In the genomic region with DNA sequence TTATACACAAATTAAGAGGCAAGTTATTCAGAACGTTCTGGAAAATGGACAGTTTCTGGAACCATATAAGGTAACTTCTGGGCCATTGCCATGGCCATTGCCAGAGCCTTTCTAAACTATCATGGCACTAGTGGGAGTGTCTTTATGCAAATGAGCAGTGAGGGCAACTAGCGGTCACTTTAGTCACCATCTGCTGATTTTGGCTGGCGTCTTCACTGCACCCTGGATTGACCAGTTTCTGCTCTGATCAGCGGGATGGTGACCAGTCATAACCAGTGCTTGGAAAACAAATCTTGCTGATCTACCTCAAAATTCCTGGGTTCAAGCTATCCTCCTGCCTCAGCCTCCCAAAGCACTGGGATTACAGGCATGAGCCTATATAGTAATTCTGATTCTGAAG, we compare ENCODE assay signal across 16 cellular contexts. TPM values are rescaled to one million over a fixed set of nuclear protein-coding genes. Genes with fewer than 3 reads are reported as not detected.
A peak's percentile ranks its signal among the peaks of the same experiment; 100 is the strongest.
DNase-seq lines count a peak whose midpoint lies in the region; ATAC-seq and TF ChIP-seq lines count a peak whose summit lies in the region.
"Had no signal": no experiment of that assay in that cellular context is flagged by ENCODE, and none has a peak within 500 bp of the region (broad histone marks: within the 10 kb centered on the region; RNA-seq: fewer than 3 reads in every experiment).

No MANE protein-coding gene starts in this region.

- H3K9me2 ChIP-seq in PC-9 (ENCODE audit: insufficient read depth) = no peaks in the 10 kb centered on the region

- no peaks in the 10 kb centered on the region for H3K9me3 Mint-ChIP-seq in activated T-helper 17 cell treated with anti-CD3 and anti-CD28 coated beads, Interleukin-2, amount 50 U/mL, for 72 hours
- H3K9me3 Mint-ChIP-seq in activated T-helper 2 cell treated with anti-CD3 and anti-CD28 coated beads, Interferon-gamma antibody, Interleukin-2, Interleukin-4, amounts not matched to agents 10 μg/mL and 5 μg/mL and 100 μg/mL, durations not matched to agents 14 hours and 24 hours and 36 hours = peaks cover 4% of the 10 kb centered on the region
- H3K9me3 Mint-ChIP-seq: central memory CD8-positive, alpha-beta T cell had no signal

- intact Hi-C loops in PC-9 (cut with micrococcal nuclease; ENCODE audit: unreplicated experiment) = no loop called here
- intact Hi-C loops in activated T-helper 2 cell treated with anti-CD3 and anti-CD28 coated beads, Interferon-gamma antibody, Interleukin-2, Interleukin-4, amounts not matched to agents 10 μg/mL and 5 μg/mL and 100 μg/mL, durations not matched to agents 14 hours and 24 hours and 36 hours (cut with micrococcal nuclease) = no loop called here

- H3K27ac ChIP-seq in PC-9 = peak overlapping the region; percentile 44
- H3K27ac ChIP-seq in thoracic aorta = no peak overlapping the region

- H3K4me1 Mint-ChIP-seq in activated T-helper 17 cell treated with anti-CD3 and anti-CD28 coated beads, Interleukin-2, amount 50 U/mL, for 72 hours = no peaks in the 10 kb centered on the region
- no peaks in the 10 kb centered on the region for H3K4me1 Mint-ChIP-seq in activated T-helper 2 cell treated with anti-CD3 and anti-CD28 coated beads, Interferon-gamma antibody, Interleukin-2, Interleukin-4, amounts not matched to agents 10 μg/mL and 5 μg/mL and 100 μg/mL, durations not matched to agents 14 hours and 24 hours and 36 hours (ENCODE audit: low read depth)
- H3K4me1 Mint-ChIP-seq: central memory CD8-positive, alpha-beta T cell had no signal

- H3K4me1 ChIP-seq in PC-9 (replicated peaks; ENCODE audit: insufficient read depth) (peaks cover 17% of the 10 kb centered on the region), thoracic aorta (ENCODE audit: control insufficient read depth in 1 of 2, low read depth in 2 of 2) (peaks cover 0 to 4% of the 10 kb centered on the region in 2 donors)

- no peak overlapping the region for H3K4me3 ChIP-seq in PC-9
- H3K4me3 ChIP-seq in thoracic aorta = no peak overlapping the region

- no TSS peak for BruUV-seq in PC-9 (replicated peaks; lab: Mats Ljungman, UMichigan)

- H3K4me3 Mint-ChIP-seq in activated T-helper 17 cell treated with anti-CD3 and anti-CD28 coated beads, Interleukin-2, amount 50 U/mL, for 72 hours = no peak overlapping the region
- H3K4me3 Mint-ChIP-seq in activated T-helper 2 cell treated with anti-CD3 and anti-CD28 coated beads, Interferon-gamma antibody, Interleukin-2, Interleukin-4, amounts not matched to agents 10 μg/mL and 5 μg/mL and 100 μg/mL, durations not matched to agents 14 hours and 24 hours and 36 hours (ENCODE audit: low read depth) = no peak overlapping the region
- H3K4me3 Mint-ChIP-seq: activated naive CD8-positive, alpha-beta T cell treated with anti-CD3 and anti-CD28 coated beads, Interleukin-2, amount 10 ng/mL, durations not matched to agents 7 days and 5 days; central memory CD8-positive, alpha-beta T cell had no signal

- CTCF ChIA-PET in PC-9 (lab: Charles Lee) = no interaction called here

- H3K27me3 Mint-ChIP-seq in activated T-helper 17 cell treated with anti-CD3 and anti-CD28 coated beads, Interleukin-2, amount 50 U/mL, for 72 hours = no peaks in the 10 kb centered on the region
- H3K27me3 Mint-ChIP-seq in activated T-helper 2 cell treated with anti-CD3 and anti-CD28 coated beads, Interferon-gamma antibody, Interleukin-2, Interleukin-4, amounts not matched to agents 10 μg/mL and 5 μg/mL and 100 μg/mL, durations not matched to agents 14 hours and 24 hours and 36 hours (ENCODE audit: low read depth) = no peaks in the 10 kb centered on the region
- H3K27me3 Mint-ChIP-seq: activated naive CD8-positive, alpha-beta T cell treated with anti-CD3 and anti-CD28 coated beads, Interleukin-2, amount 10 ng/mL, durations not matched to agents 7 days and 5 days; central memory CD8-positive, alpha-beta T cell had no signal

- no peaks in the 10 kb centered on the region for H3K9me3 ChIP-seq in PC-9 (ENCODE audit: insufficient read depth, low read depth)
- no peaks in the 10 kb centered on the region for H3K9me3 ChIP-seq in thoracic aorta

- DNase-seq in ELR (ENCODE audit: low read depth) (peak; percentile 59), PC-9 (peak; percentile 49 to 81), thoracic aorta (ENCODE audit: low spot score) (no peak)
- no peak for DNase-seq in activated T-helper 2 cell treated with anti-CD3 and anti-CD28 coated beads, Interferon-gamma antibody, Interleukin-2, Interleukin-4, amounts not matched to agents 10 μg/mL and 5 μg/mL and 100 μg/mL, durations not matched to agents 14 hours and 24 hours and 36 hours (ENCODE audit: low spot score)
- DNase-seq: activated CD4-positive, alpha-beta T cell treated with anti-CD3 and anti-CD28 coated beads, Interleukin-2, amount 50 U/mL, for 4 hours; activated naive CD8-positive, alpha-beta T cell treated with anti-CD3 and anti-CD28 coated beads, Interleukin-2, amount 10 ng/mL, durations not matched to agents 7 days and 5 days; activated T-cell treated with anti-CD3 and anti-CD28 coated beads, Interleukin-2, amount 50 U/mL, for 1 hour; C1 segment of cervical spinal cord; effector memory CD4-positive, alpha-beta T cell; GDM1; NCI-H526; nucleus accumbens had no signal

- H3K27me3 ChIP-seq in PC-9 (ENCODE audit: insufficient read depth, low read depth) = no peaks in the 10 kb centered on the region
- no peaks in the 10 kb centered on the region for H3K27me3 ChIP-seq in thoracic aorta (replicated peaks; ENCODE audit: insufficient read depth)

- no peaks in the 10 kb centered on the region for H3K79me2 ChIP-seq in PC-9 (ENCODE audit: low read depth)

- no peak overlapping the region for H2AFZ ChIP-seq in PC-9

- peaks cover 10% of the 10 kb centered on the region; the same call in 1 of the 2 replicates for H3F3A ChIP-seq in PC-9 (ENCODE audit: insufficient read depth, low read depth)

- H3K4me2 ChIP-seq in PC-9 = peak overlapping the region; percentile 61

- TF ChIP-seq CTCF in PC-9 (conservative IDR thresholded peaks at IDR 0.05) (no peak), thoracic aorta (IDR thresholded peaks at IDR 0.05) (no peak)

- no peak overlapping the region for H3K27ac Mint-ChIP-seq in activated T-helper 17 cell treated with anti-CD3 and anti-CD28 coated beads, Interleukin-2, amount 50 U/mL, for 72 hours
- H3K27ac Mint-ChIP-seq in activated T-helper 2 cell treated with anti-CD3 and anti-CD28 coated beads, Interferon-gamma antibody, Interleukin-2, Interleukin-4, amounts not matched to agents 10 μg/mL and 5 μg/mL and 100 μg/mL, durations not matched to agents 14 hours and 24 hours and 36 hours = no peak overlapping the region
- H3K27ac Mint-ChIP-seq: activated naive CD8-positive, alpha-beta T cell treated with anti-CD3 and anti-CD28 coated beads, Interleukin-2, amount 10 ng/mL, durations not matched to agents 7 days and 5 days had no signal

- POLR2A ChIA-PET in PC-9 (lab: Charles Lee; ENCODE audit: unreplicated experiment) = no interaction called here

- H3K36me3 ChIP-seq in PC-9 (ENCODE audit: low read depth) = no peaks in the 10 kb centered on the region
- no peaks in the 10 kb centered on the region for H3K36me3 ChIP-seq in thoracic aorta

- no peaks in the 10 kb centered on the region for H4K20me1 ChIP-seq in PC-9 (ENCODE audit: insufficient read depth)

- H3K36me3 Mint-ChIP-seq in activated T-helper 17 cell treated with anti-CD3 and anti-CD28 coated beads, Interleukin-2, amount 50 U/mL, for 72 hours (ENCODE audit: low read depth) = no peaks in the 10 kb centered on the region
- no peaks in the 10 kb centered on the region for H3K36me3 Mint-ChIP-seq in activated T-helper 2 cell treated with anti-CD3 and anti-CD28 coated beads, Interferon-gamma antibody, Interleukin-2, Interleukin-4, amounts not matched to agents 10 μg/mL and 5 μg/mL and 100 μg/mL, durations not matched to agents 14 hours and 24 hours and 36 hours (ENCODE audit: low read depth)
- H3K36me3 Mint-ChIP-seq: activated naive CD8-positive, alpha-beta T cell treated with anti-CD3 and anti-CD28 coated beads, Interleukin-2, amount 10 ng/mL, durations not matched to agents 7 days and 5 days had no signal

- ATAC-seq in esophagus mucosa (peak; percentile 89), thoracic aorta (ENCODE audit: insufficient number of reproducible peaks, low FRiP score, low read depth) (peak; percentile 24), GM19324 (IDR thresholded peaks at IDR 0.05; ENCODE audit: low FRiP score, unreplicated experiment) (no peak)
- no peak for ATAC-seq in activated T-helper 17 cell treated with anti-CD3 and anti-CD28 coated beads, Interleukin-2, amount 50 U/mL, for 72 hours (replicated peaks)

RNA-seq across cellular contexts. Expression of gene SNTA1, which starts 7.3 kb away (rescaled TPM):
- total RNA-seq in PC-9 (2021) (7.6 and 10.1 TPM in 2 replicates), esophagus mucosa (4.7 TPM), thoracic aorta (100 to 1,000 TPM in 1 of 2 donors, 10 to 100 TPM in 1; 62.6 to 108 TPM)
- 1 to 10 TPM; 5.5 to 6.5 TPM for total RNA-seq in activated T-helper 17 cell treated with anti-CD3 and anti-CD28 coated beads, Interleukin-2, amount 50 U/mL, for 72 hours
- 1.1 and 1.6 TPM in 2 replicates for total RNA-seq in activated T-helper 2 cell treated with anti-CD3 and anti-CD28 coated beads, Interferon-gamma antibody, Interleukin-2, Interleukin-4, amounts not matched to agents 10 μg/mL and 5 μg/mL and 100 μg/mL, durations not matched to agents 14 hours and 24 hours and 36 hours

RNA-seq across cellular contexts. Expression of gene CBFA2T2, which starts 39.0 kb away (rescaled TPM):
- total RNA-seq in PC-9 (2021) (20.0 and 22.7 TPM in 2 replicates), esophagus mucosa (9.0 TPM), thoracic aorta (10 to 100 TPM; 14.8 to 18.0 TPM)
- total RNA-seq in activated T-helper 17 cell treated with anti-CD3 and anti-CD28 coated beads, Interleukin-2, amount 50 U/mL, for 72 hours = 10 to 100 TPM; 14.5 to 25.6 TPM
- total RNA-seq in activated T-helper 2 cell treated with anti-CD3 and anti-CD28 coated beads, Interferon-gamma antibody, Interleukin-2, Interleukin-4, amounts not matched to agents 10 μg/mL and 5 μg/mL and 100 μg/mL, durations not matched to agents 14 hours and 24 hours and 36 hours = 11.8 and 14.4 TPM in 2 replicates

RNA-seq across cellular contexts. Expression of gene CDK5RAP1, which starts 49.5 kb away (rescaled TPM):
- 39.7 and 45.3 TPM in 2 replicates for total RNA-seq in PC-9 (2021)
- total RNA-seq in esophagus mucosa = 14.7 TPM
- 10 to 100 TPM; 26.2 to 26.3 TPM for total RNA-seq in thoracic aorta
- 10 to 100 TPM; 24.1 to 44.5 TPM for total RNA-seq in activated T-helper 17 cell treated with anti-CD3 and anti-CD28 coated beads, Interleukin-2, amount 50 U/mL, for 72 hours
- total RNA-seq in activated T-helper 2 cell treated with anti-CD3 and anti-CD28 coated beads, Interferon-gamma antibody, Interleukin-2, Interleukin-4, amounts not matched to agents 10 μg/mL and 5 μg/mL and 100 μg/mL, durations not matched to agents 14 hours and 24 hours and 36 hours = 40.3 and 40.7 TPM in 2 replicates

Comparison
In these comparisons a context has a peak if more than half of its experiments do, and no peak if none do; other contexts are left out.
1. DNase-seq: peak in ELR (single experiment) and PC-9 (2 of 2); none in thoracic aorta (single experiment) and activated T-helper 2 cell treated with anti-CD3 and anti-CD28 coated beads, Interferon-gamma antibody, Interleukin-2, Interleukin-4, amounts not matched to agents 10 μg/mL and 5 μg/mL and 100 μg/mL, durations not matched to agents 14 hours and 24 hours and 36 hours (single experiment).
2. ATAC-seq: peak in esophagus mucosa (single experiment) and thoracic aorta (single experiment); none in activated T-helper 17 cell treated with anti-CD3 and anti-CD28 coated beads, Interleukin-2, amount 50 U/mL, for 72 hours (single experiment) and GM19324 (single experiment).